10 cellular contexts compared by ENCODE assay signal in the genomic region with DNA sequence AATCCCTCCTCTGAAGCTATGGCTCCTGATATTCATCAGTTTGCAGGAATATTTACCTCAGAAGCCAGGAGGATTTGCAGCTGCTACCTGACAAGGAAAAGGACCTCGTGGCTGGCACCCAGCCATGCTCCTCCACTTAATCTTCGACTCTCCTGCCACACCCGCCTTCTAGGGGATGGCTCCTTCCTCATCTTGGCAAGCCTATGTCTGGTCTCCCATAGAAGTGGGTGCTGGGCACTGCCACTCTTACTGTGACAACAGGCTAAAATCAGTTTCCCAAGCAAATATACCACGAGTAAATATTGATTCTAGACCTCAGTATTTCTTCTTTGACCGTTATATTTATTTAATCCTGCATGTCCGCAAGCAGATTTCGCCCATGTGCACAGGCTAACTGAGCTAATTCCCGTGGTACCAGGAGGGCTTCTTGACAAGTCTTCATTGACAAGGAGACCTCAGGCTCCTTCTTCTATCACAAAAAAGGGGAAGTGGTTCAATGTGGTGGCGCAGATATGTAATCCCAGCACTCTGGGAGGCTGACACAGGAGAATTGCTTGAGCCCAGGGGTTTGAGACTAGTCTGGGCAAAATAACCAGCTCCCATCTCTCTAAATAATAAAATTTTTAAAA.
DNase-seq lines count a peak whose midpoint lies in the region; ATAC-seq and TF ChIP-seq lines count a peak whose summit lies in the region.
"Had no signal": no experiment of that assay in that cellular context is flagged by ENCODE, and none has a peak within 500 bp of the region (broad histone marks: within the 10 kb centered on the region; RNA-seq: fewer than 3 reads in every experiment).

No MANE protein-coding gene starts in this region.

- ATAC-seq in GM18511 (IDR thresholded peaks at IDR 0.05; ENCODE audit: unreplicated experiment) (peak; percentile 71), GM21576 (IDR thresholded peaks at IDR 0.05; ENCODE audit: unreplicated experiment) (peak; percentile 61), HG03432 (IDR thresholded peaks at IDR 0.05; ENCODE audit: unreplicated experiment) (peak; percentile 61)
- ATAC-seq: activated CD8-positive, alpha-beta T cell treated with anti-CD3 and anti-CD28 coated beads for 36 hours had no signal

- no peak overlapping the region for H3K27ac Mint-ChIP-seq in activated naive CD4-positive, alpha-beta T cell treated with anti-CD3 and anti-CD28 coated beads, Interleukin-2, amount 10 ng/mL, durations not matched to agents 7 days and 5 days
- H3K27ac Mint-ChIP-seq: activated CD8-positive, alpha-beta T cell treated with anti-CD3 and anti-CD28 coated beads for 36 hours had no signal

- peaks cover 23% of the 10 kb centered on the region for H3K27me3 Mint-ChIP-seq in activated naive CD4-positive, alpha-beta T cell treated with anti-CD3 and anti-CD28 coated beads, Interleukin-2, amount 10 ng/mL, durations not matched to agents 7 days and 5 days

- H3K9me3 Mint-ChIP-seq in activated naive CD4-positive, alpha-beta T cell treated with anti-CD3 and anti-CD28 coated beads, Interleukin-2, amount 10 ng/mL, durations not matched to agents 7 days and 5 days = no peaks in the 10 kb centered on the region

- no peak overlapping the region for H3K4me3 Mint-ChIP-seq in activated naive CD4-positive, alpha-beta T cell treated with anti-CD3 and anti-CD28 coated beads, Interleukin-2, amount 10 ng/mL, durations not matched to agents 7 days and 5 days
- H3K4me3 Mint-ChIP-seq: activated CD8-positive, alpha-beta T cell treated with anti-CD3 and anti-CD28 coated beads for 36 hours had no signal

- POLR2A ChIA-PET in HEK293T (lab: Yijun Ruan, JAX) = no interaction called here

- CTCF ChIA-PET in HEK293T (lab: Yijun Ruan, JAX) = no interaction called here
- CTCF ChIA-PET in activated naive CD4-positive, alpha-beta T cell treated with anti-CD3 and anti-CD28 coated beads, Interleukin-2, amount 10 ng/mL, durations not matched to agents 7 days and 5 days (lab: Charles Lee) = no interaction called here

- no peaks in the 10 kb centered on the region for H3K36me3 Mint-ChIP-seq in activated naive CD4-positive, alpha-beta T cell treated with anti-CD3 and anti-CD28 coated beads, Interleukin-2, amount 10 ng/mL, durations not matched to agents 7 days and 5 days

- no peaks in the 10 kb centered on the region for H3K4me1 Mint-ChIP-seq in activated naive CD4-positive, alpha-beta T cell treated with anti-CD3 and anti-CD28 coated beads, Interleukin-2, amount 10 ng/mL, durations not matched to agents 7 days and 5 days

- DNase-seq in UCSD-AML1 (lab: John Stamatoyannopoulos, UW; ENCODE audit: unreplicated experiment) = peak; percentile 79
- no peak for DNase-seq in activated CD4-positive, alpha-beta T cell treated with anti-CD3 and anti-CD28 coated beads, Interleukin-2, amount 50 U/mL, for 1 hour
- DNase-seq in HEK293T (ENCODE audit: extremely low spot score) = no peak
- no peak for DNase-seq in cortex of kidney (lab: John Stamatoyannopoulos, UW)
- no peak for DNase-seq in activated naive CD4-positive, alpha-beta T cell treated with anti-CD3 and anti-CD28 coated beads, Interleukin-2, amount 10 ng/mL, durations not matched to agents 7 days and 5 days
- DNase-seq: activated CD8-positive, alpha-beta T cell treated with anti-CD3 and anti-CD28 coated beads for 36 hours; KG1 had no signal

TF ChIP-seq in HEK293T, 16 proteins besides CTCF, POLR2A, EP300 and RAD21:
- TF ChIP-seq SUZ12 (IDR thresholded peaks at IDR 0.05) (no peak), ARNT (IDR thresholded peaks at IDR 0.05) (no peak), SP1 (IDR thresholded peaks at IDR 0.05) (no peak), L3MBTL2 (conservative IDR thresholded peaks at IDR 0.05) (no peak), HDGF (IDR thresholded peaks at IDR 0.05; ENCODE audit: borderline replicate concordance) (no peak), FOXK2 (IDR thresholded peaks at IDR 0.05) (no peak), TARDBP (IDR thresholded peaks at IDR 0.05) (no peak), BHLHE40 (IDR thresholded peaks at IDR 0.05; ENCODE audit: borderline replicate concordance) (no peak), LEF1 (IDR thresholded peaks at IDR 0.05; ENCODE audit: borderline replicate concordance) (no peak), FOXA1 (IDR thresholded peaks at IDR 0.05) (no peak), FOXM1 (IDR thresholded peaks at IDR 0.05; ENCODE audit: borderline replicate concordance) (no peak), ZNF384 (IDR thresholded peaks at IDR 0.05) (no peak), ELF4 (IDR thresholded peaks at IDR 0.05) (no peak), NFRKB (IDR thresholded peaks at IDR 0.05) (no peak), CTBP1 (IDR thresholded peaks at IDR 0.05; ENCODE audit: borderline replicate concordance) (no peak)
- TF ChIP-seq, protein P1, sequence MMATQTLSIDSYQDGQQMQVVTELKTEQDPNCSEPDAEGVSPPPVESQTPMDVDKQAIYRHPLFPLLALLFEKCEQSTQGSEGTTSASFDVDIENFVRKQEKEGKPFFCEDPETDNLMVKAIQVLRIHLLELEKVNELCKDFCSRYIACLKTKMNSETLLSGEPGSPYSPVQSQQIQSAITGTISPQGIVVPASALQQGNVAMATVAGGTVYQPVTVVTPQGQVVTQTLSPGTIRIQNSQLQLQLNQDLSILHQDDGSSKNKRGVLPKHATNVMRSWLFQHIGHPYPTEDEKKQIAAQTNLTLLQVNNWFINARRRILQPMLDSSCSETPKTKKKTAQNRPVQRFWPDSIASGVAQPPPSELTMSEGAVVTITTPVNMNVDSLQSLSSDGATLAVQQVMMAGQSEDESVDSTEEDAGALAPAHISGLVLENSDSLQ (IDR thresholded peaks at IDR 0.05) = no peak
